Comparison of ENCODE assay signal across 1 cellular context in the genomic region with DNA sequence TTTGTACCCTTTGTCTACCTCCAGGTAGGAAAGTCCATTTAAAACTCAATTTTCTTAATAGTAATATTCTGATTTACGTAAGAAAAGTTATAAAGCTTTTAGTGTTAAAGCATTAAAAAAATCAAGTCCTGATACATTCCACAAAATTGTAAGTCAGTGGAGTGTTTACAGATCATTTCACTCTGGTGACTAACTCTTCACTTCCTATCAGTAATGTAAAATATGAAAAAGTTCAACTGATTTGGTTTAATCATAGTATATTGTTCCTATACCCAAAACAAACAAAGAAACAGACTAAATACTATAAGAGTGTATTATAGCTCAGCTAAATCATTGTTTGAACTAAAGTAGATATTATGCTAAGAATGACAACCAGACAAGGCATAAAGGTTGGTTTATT.
TF ChIP-seq lines count a peak whose summit lies in the region.

No MANE protein-coding gene starts in this region.

TF ChIP-seq in endothelial cell of umbilical vein, 7 proteins besides CTCF, POLR2A, EP300 and RAD21:
- no peak for TF ChIP-seq GATA2 (IDR thresholded peaks at IDR 0.05; ENCODE audit: insufficient read depth, insufficient read length, low read depth, low read length)
- TF ChIP-seq EZH2 (IDR thresholded peaks at IDR 0.05; ENCODE audit: borderline replicate concordance, low read depth, low read length, severe bottlenecking): no peak
- TF ChIP-seq POLR2AphosphoS5 (IDR thresholded peaks at IDR 0.05; ENCODE audit: insufficient read depth, low read depth, low read length): no peak
- no peak for TF ChIP-seq MYC (IDR thresholded peaks at IDR 0.05; ENCODE audit: low read depth, low read length)
- TF ChIP-seq, protein P1, sequence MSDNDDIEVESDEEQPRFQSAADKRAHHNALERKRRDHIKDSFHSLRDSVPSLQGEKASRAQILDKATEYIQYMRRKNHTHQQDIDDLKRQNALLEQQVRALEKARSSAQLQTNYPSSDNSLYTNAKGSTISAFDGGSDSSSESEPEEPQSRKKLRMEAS (IDR thresholded peaks at IDR 0.05; ENCODE audit: insufficient read depth, insufficient read length): no peak
- peak; percentile 60 for TF ChIP-seq JUN (IDR thresholded peaks at IDR 0.05; ENCODE audit: borderline replicate concordance, insufficient read depth, insufficient read length, low read depth)
- peak; percentile 52 for TF ChIP-seq FOS (IDR thresholded peaks at IDR 0.05; ENCODE audit: borderline replicate concordance, insufficient read depth, low read length)
TF ChIP-seq in endothelial cell of umbilical vein: peak in this region for 2.
